In the genomic region with DNA sequence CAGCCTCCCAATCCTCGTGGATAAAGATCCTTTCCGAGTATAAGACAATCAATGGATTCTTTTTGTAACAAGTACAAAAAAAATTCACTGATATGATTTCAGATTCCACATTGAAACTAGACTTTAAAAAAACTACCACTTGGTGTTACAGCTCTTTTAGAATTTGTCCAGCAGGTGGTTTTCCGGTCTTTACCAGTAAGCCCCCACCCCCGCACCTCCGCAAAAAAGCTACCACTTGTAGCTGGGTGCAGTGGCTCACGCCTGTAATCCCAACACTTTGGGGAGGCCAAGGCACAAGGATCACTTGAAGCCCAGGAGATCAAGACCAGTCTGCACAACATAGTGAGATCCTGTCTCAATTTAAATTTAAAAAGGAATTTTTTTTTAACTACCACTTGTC, we compare ENCODE assay signal across 22 cellular contexts. TPM values are rescaled to one million over a fixed set of nuclear protein-coding genes. Genes with fewer than 3 reads are reported as not detected.
"Had no signal": no experiment of that assay in that cellular context is flagged by ENCODE, and none has a peak within 500 bp of the region (broad histone marks: within the 10 kb centered on the region; RNA-seq: fewer than 3 reads in every experiment).

No MANE protein-coding gene starts in this region.

- H3K4me3 Mint-ChIP-seq: activated T-helper 1 cell treated with anti-CD3 and anti-CD28 coated beads, Interleukin-12 subunit alpha, Interleukin-12 subunit beta, Interleukin-2, Interleukin-4 antibody, amounts not matched to agents 30 ng/mL and 10 ng/mL and 1 ng/mL, durations not matched to agents 14 hours and 24 hours and 36 hours; dendritic cell treated with granulocyte-macrophage colony-stimulating factor and Interleukin-4, amounts not matched to agents 40 ng/mL and 50 ng/mL, for 4 days; nephron; T-helper 17 cell had no signal

- H3K4me1 ChIP-seq: ascending aorta, heart right ventricle, parathyroid adenoma, stomach, suprapubic skin, tibial nerve, uterus had no signal

- H3K4me1 Mint-ChIP-seq: T-helper 17 cell had no signal

- H3K9ac ChIP-seq: parathyroid adenoma had no signal

- H3K4me3 ChIP-seq: ascending aorta, heart right ventricle, stomach, suprapubic skin, tibial nerve, uterus had no signal

- DNase-seq: activated CD4-positive, CD25-positive, alpha-beta regulatory T cell treated with anti-CD3 and anti-CD28 coated beads, Interleukin-2, amount 50 U/mL, for 72 hours; activated gamma-delta T cell; brain microvascular endothelial cell; caudate nucleus; effector CD4-positive, alpha-beta T cell; erythroblast; heart right ventricle; islet precursor cell; left cardiac atrium; mesenchymal stem cell; right cardiac atrium; stomach; T-helper 17 cell; uterus had no signal

- H3K9me3 Mint-ChIP-seq: activated naive CD4-positive, alpha-beta T cell treated with anti-CD3 and anti-CD28 coated beads, Interleukin-2, amount 50 U/mL, for 72 hours; activated T-helper 1 cell treated with anti-CD3 and anti-CD28 coated beads, Interleukin-12 subunit alpha, Interleukin-12 subunit beta, Interleukin-2, Interleukin-4 antibody, amounts not matched to agents 30 ng/mL and 10 ng/mL and 1 ng/mL, durations not matched to agents 14 hours and 24 hours and 36 hours; dendritic cell treated with granulocyte-macrophage colony-stimulating factor and Interleukin-4, amounts not matched to agents 40 ng/mL and 50 ng/mL, for 4 days; nephron had no signal

- H3K79me2 ChIP-seq: parathyroid adenoma had no signal

- ATAC-seq: activated naive CD4-positive, alpha-beta T cell treated with anti-CD3 and anti-CD28 coated beads, Interleukin-2, amount 50 U/mL, for 72 hours; heart right ventricle; left cardiac atrium; right cardiac atrium; T-helper 17 cell had no signal

- H3K9me3 ChIP-seq: ascending aorta, heart right ventricle, stomach, suprapubic skin, tibial nerve, uterus had no signal

- H2AFZ ChIP-seq: parathyroid adenoma had no signal

- H3K27ac Mint-ChIP-seq: activated naive CD4-positive, alpha-beta T cell treated with anti-CD3 and anti-CD28 coated beads, Interleukin-2, amount 50 U/mL, for 72 hours; activated T-helper 1 cell treated with anti-CD3 and anti-CD28 coated beads, Interleukin-12 subunit alpha, Interleukin-12 subunit beta, Interleukin-2, Interleukin-4 antibody, amounts not matched to agents 30 ng/mL and 10 ng/mL and 1 ng/mL, durations not matched to agents 14 hours and 24 hours and 36 hours; dendritic cell treated with granulocyte-macrophage colony-stimulating factor and Interleukin-4, amounts not matched to agents 40 ng/mL and 50 ng/mL, for 4 days; nephron; T-helper 17 cell had no signal

- H3K27ac ChIP-seq: ascending aorta, brain microvascular endothelial cell, heart right ventricle, parathyroid adenoma, stomach, suprapubic skin, tibial nerve, uterus had no signal

- H3K27me3 ChIP-seq: ascending aorta, brain microvascular endothelial cell had no signal

- H3K36me3 ChIP-seq: ascending aorta, brain microvascular endothelial cell, heart right ventricle, stomach, suprapubic skin, tibial nerve, uterus had no signal

- H3K36me3 Mint-ChIP-seq: activated naive CD4-positive, alpha-beta T cell treated with anti-CD3 and anti-CD28 coated beads, Interleukin-2, amount 50 U/mL, for 72 hours had no signal

RNA-seq across cellular contexts. Expression of a gene that starts 19.8 kb away (rescaled TPM):
- total RNA-seq: ascending aorta had no signal
